Comparison of ENCODE assay signal across 1 cellular context in the genomic region with DNA sequence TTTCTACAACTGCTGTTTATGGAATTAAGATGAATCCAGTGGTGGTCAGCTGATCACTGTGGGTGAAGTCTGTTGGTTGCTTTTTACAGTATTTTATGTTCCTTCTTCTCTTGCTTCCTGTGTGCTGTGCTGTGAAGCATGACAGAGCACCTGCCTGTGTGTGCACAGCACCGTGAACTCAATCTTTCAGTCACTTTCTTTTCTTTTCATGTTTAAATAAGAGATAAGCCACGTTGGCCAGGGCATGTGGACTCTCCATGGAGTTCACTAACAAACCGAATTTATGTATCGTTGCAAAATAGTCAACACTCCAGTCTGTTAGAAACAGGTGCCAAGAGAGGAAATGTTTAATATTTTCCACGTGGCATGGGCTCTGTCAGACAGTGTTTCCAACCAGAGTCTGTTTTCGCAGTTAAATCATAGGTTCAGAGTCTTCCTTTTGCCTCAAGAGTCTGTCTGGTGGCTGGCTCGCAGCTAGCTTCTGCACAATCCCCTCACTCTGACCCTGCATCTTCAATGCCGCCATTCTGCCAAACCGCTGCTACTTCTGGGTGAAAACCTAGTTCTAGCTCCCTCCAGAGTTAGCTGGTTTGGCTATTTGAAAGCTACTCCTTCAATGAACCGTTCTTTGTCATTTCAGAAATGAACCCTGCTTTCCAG.
TF ChIP-seq lines count a peak whose summit lies in the region.

No MANE protein-coding gene starts in this region.

TF ChIP-seq in HepG2, 621 proteins besides CTCF, POLR2A, EP300 and RAD21 (continued from another document and continues in another):
- TF ChIP-seq, protein P1, sequence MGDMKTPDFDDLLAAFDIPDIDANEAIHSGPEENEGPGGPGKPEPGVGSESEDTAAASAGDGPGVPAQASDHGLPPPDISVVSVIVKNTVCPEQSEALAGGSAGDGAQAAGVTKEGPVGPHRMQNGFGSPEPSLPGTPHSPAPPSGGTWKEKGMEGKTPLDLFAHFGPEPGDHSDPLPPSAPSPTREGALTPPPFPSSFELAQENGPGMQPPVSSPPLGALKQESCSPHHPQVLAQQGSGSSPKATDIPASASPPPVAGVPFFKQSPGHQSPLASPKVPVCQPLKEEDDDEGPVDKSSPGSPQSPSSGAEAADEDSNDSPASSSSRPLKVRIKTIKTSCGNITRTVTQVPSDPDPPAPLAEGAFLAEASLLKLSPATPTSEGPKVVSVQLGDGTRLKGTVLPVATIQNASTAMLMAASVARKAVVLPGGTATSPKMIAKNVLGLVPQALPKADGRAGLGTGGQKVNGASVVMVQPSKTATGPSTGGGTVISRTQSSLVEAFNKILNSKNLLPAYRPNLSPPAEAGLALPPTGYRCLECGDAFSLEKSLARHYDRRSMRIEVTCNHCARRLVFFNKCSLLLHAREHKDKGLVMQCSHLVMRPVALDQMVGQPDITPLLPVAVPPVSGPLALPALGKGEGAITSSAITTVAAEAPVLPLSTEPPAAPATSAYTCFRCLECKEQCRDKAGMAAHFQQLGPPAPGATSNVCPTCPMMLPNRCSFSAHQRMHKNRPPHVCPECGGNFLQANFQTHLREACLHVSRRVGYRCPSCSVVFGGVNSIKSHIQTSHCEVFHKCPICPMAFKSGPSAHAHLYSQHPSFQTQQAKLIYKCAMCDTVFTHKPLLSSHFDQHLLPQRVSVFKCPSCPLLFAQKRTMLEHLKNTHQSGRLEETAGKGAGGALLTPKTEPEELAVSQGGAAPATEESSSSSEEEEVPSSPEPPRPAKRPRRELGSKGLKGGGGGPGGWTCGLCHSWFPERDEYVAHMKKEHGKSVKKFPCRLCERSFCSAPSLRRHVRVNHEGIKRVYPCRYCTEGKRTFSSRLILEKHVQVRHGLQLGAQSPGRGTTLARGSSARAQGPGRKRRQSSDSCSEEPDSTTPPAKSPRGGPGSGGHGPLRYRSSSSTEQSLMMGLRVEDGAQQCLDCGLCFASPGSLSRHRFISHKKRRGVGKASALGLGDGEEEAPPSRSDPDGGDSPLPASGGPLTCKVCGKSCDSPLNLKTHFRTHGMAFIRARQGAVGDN (CRISPR knock-in tag; IDR thresholded peaks at IDR 0.05), result peak; percentile 13; the same call in 1 of the 2 replicates
- TF ChIP-seq EED (CRISPR knock-in tag; IDR thresholded peaks at IDR 0.05) (no peak), NFKB2 (CRISPR knock-in tag; IDR thresholded peaks at IDR 0.05; ENCODE audit: borderline replicate concordance) (0 out of 2 replicates have a peak, but pooled peaks have one; percentile 23), ZKSCAN5 (CRISPR knock-in tag; IDR thresholded peaks at IDR 0.05) (no peak), GATAD2A (CRISPR knock-in tag; IDR thresholded peaks at IDR 0.05) (peak; percentile 76), SMAD9 (CRISPR knock-in tag; IDR thresholded peaks at IDR 0.05) (no peak), HNRNPUL1 (IDR thresholded peaks at IDR 0.05; ENCODE audit: low read depth, low read length) (no peak), MYNN (CRISPR knock-in tag; IDR thresholded peaks at IDR 0.05; ENCODE audit: low read depth) (no peak), ZNF746 (CRISPR knock-in tag; IDR thresholded peaks at IDR 0.05) (no peak), HNRNPK (IDR thresholded peaks at IDR 0.05; ENCODE audit: low read depth, low read length, poor library complexity, severe bottlenecking) (no peak), ZNF816 (CRISPR knock-in tag; IDR thresholded peaks at IDR 0.05; ENCODE audit: borderline replicate concordance) (no peak), SMYD3 (CRISPR knock-in tag; IDR thresholded peaks at IDR 0.05) (no peak), SUZ12 (IDR thresholded peaks at IDR 0.05; ENCODE audit: low read depth, low read length) (no peak), CEBPB (IDR thresholded peaks at IDR 0.05; ENCODE audit: borderline replicate concordance, low read depth, low read length) (peak; percentile 62; the same call in 1 of the 2 replicates), ZNF225 (CRISPR knock-in tag; IDR thresholded peaks at IDR 0.05) (no peak), ZNF839 (CRISPR knock-in tag; IDR thresholded peaks at IDR 0.05; ENCODE audit: borderline replicate concordance) (no peak), HNF4A (CRISPR knock-in tag; IDR thresholded peaks at IDR 0.05) (peak; percentile 63), ZNF83 (CRISPR knock-in tag; IDR thresholded peaks at IDR 0.05; ENCODE audit: borderline replicate concordance) (no peak), RNF2 (conservative IDR thresholded peaks at IDR 0.05; ENCODE audit: low read depth) (no peak), KLF9 (CRISPR knock-in tag; IDR thresholded peaks at IDR 0.05; ENCODE audit: low read depth) (no peak), RFX3 (CRISPR knock-in tag; IDR thresholded peaks at IDR 0.05) (no peak), ZNF660 (CRISPR knock-in tag; IDR thresholded peaks at IDR 0.05; ENCODE audit: borderline replicate concordance, low read depth) (no peak), DMAP1 (CRISPR knock-in tag; IDR thresholded peaks at IDR 0.05) (peak; percentile 85), ZNF713 (CRISPR knock-in tag; IDR thresholded peaks at IDR 0.05) (no peak), ZNF274 (CRISPR knock-in tag; IDR thresholded peaks at IDR 0.05) (no peak), KDM6A (CRISPR knock-in tag; IDR thresholded peaks at IDR 0.05; ENCODE audit: low read depth) (0 out of 2 replicates have a peak, but pooled peaks have one; percentile 10), ZNF614 (CRISPR knock-in tag; IDR thresholded peaks at IDR 0.05; ENCODE audit: borderline replicate concordance) (no peak), GLI4 (CRISPR knock-in tag; IDR thresholded peaks at IDR 0.05; ENCODE audit: borderline replicate concordance) (no peak), SMARCC2 (IDR thresholded peaks at IDR 0.05) (no peak), BORCS8-MEF2B (CRISPR knock-in tag; IDR thresholded peaks at IDR 0.05) (no peak; the same call in 1 of the 2 replicates), NFE2 (CRISPR knock-in tag; IDR thresholded peaks at IDR 0.05) (no peak), FOSL2 (CRISPR knock-in tag; IDR thresholded peaks at IDR 0.05) (peak; percentile 44; the same call in 1 of the 2 replicates), ZNF747 (CRISPR knock-in tag; IDR thresholded peaks at IDR 0.05; ENCODE audit: borderline replicate concordance) (no peak), SAFB2 (CRISPR knock-in tag; IDR thresholded peaks at IDR 0.05; ENCODE audit: borderline replicate concordance, low read depth) (no peak), NR2F2 (IDR thresholded peaks at IDR 0.05; ENCODE audit: borderline replicate concordance, low read depth) (no peak; the same call in 1 of the 2 replicates), HOXA7 (CRISPR knock-in tag; IDR thresholded peaks at IDR 0.05) (no peak), ETV5 (CRISPR knock-in tag; IDR thresholded peaks at IDR 0.05; ENCODE audit: borderline replicate concordance) (peak; percentile 65; the same call in 1 of the 2 replicates), DPF2 (CRISPR knock-in tag; IDR thresholded peaks at IDR 0.05; ENCODE audit: borderline replicate concordance, low read depth) (0 out of 2 replicates have a peak, but pooled peaks have one; percentile 33)
- TF ChIP-seq, protein P2, sequence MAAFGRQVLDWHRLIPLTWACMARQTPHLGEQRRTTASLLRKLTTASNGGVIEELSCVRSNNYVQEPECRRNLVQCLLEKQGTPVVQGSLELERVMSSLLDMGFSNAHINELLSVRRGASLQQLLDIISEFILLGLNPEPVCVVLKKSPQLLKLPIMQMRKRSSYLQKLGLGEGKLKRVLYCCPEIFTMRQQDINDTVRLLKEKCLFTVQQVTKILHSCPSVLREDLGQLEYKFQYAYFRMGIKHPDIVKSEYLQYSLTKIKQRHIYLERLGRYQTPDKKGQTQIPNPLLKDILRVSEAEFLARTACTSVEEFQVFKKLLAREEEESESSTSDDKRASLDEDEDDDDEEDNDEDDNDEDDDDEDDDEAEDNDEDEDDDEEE (CRISPR knock-in tag; IDR thresholded peaks at IDR 0.05), result no peak
- TF ChIP-seq, protein P3, sequence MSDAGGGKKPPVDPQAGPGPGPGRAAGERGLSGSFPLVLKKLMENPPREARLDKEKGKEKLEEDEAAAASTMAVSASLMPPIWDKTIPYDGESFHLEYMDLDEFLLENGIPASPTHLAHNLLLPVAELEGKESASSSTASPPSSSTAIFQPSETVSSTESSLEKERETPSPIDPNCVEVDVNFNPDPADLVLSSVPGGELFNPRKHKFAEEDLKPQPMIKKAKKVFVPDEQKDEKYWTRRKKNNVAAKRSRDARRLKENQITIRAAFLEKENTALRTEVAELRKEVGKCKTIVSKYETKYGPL (CRISPR knock-in tag; IDR thresholded peaks at IDR 0.05), result no peak
- TF ChIP-seq, protein P4, sequence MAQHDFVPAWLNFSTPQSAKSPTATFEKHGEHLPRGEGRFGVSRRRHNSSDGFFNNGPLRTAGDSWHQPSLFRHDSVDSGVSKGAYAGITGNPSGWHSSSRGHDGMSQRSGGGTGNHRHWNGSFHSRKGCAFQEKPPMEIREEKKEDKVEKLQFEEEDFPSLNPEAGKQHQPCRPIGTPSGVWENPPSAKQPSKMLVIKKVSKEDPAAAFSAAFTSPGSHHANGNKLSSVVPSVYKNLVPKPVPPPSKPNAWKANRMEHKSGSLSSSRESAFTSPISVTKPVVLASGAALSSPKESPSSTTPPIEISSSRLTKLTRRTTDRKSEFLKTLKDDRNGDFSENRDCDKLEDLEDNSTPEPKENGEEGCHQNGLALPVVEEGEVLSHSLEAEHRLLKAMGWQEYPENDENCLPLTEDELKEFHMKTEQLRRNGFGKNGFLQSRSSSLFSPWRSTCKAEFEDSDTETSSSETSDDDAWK (CRISPR knock-in tag; IDR thresholded peaks at IDR 0.05), result no peak
- TF ChIP-seq, protein P5, sequence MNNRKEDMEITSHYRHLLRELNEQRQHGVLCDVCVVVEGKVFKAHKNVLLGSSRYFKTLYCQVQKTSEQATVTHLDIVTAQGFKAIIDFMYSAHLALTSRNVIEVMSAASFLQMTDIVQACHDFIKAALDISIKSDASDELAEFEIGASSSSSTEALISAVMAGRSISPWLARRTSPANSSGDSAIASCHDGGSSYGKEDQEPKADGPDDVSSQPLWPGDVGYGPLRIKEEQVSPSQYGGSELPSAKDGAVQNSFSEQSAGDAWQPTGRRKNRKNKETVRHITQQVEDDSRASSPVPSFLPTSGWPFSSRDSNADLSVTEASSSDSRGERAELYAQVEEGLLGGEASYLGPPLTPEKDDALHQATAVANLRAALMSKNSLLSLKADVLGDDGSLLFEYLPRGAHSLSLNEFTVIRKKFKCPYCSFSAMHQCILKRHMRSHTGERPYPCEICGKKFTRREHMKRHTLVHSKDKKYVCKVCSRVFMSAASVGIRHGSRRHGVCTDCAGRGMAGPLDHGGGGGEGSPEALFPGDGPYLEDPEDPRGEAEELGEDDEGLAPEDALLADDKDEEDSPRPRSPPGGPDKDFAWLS (CRISPR knock-in tag; IDR thresholded peaks at IDR 0.05; ENCODE audit: borderline replicate concordance), result no peak
- TF ChIP-seq, protein P6, sequence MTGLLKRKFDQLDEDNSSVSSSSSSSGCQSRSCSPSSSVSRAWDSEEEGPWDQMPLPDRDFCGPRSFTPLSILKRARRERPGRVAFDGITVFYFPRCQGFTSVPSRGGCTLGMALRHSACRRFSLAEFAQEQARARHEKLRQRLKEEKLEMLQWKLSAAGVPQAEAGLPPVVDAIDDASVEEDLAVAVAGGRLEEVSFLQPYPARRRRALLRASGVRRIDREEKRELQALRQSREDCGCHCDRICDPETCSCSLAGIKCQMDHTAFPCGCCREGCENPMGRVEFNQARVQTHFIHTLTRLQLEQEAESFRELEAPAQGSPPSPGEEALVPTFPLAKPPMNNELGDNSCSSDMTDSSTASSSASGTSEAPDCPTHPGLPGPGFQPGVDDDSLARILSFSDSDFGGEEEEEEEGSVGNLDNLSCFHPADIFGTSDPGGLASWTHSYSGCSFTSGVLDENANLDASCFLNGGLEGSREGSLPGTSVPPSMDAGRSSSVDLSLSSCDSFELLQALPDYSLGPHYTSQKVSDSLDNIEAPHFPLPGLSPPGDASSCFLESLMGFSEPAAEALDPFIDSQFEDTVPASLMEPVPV (CRISPR knock-in tag; IDR thresholded peaks at IDR 0.05), result 0 out of 2 replicates have a peak, but pooled peaks have one; percentile 62
- TF ChIP-seq, protein P7, sequence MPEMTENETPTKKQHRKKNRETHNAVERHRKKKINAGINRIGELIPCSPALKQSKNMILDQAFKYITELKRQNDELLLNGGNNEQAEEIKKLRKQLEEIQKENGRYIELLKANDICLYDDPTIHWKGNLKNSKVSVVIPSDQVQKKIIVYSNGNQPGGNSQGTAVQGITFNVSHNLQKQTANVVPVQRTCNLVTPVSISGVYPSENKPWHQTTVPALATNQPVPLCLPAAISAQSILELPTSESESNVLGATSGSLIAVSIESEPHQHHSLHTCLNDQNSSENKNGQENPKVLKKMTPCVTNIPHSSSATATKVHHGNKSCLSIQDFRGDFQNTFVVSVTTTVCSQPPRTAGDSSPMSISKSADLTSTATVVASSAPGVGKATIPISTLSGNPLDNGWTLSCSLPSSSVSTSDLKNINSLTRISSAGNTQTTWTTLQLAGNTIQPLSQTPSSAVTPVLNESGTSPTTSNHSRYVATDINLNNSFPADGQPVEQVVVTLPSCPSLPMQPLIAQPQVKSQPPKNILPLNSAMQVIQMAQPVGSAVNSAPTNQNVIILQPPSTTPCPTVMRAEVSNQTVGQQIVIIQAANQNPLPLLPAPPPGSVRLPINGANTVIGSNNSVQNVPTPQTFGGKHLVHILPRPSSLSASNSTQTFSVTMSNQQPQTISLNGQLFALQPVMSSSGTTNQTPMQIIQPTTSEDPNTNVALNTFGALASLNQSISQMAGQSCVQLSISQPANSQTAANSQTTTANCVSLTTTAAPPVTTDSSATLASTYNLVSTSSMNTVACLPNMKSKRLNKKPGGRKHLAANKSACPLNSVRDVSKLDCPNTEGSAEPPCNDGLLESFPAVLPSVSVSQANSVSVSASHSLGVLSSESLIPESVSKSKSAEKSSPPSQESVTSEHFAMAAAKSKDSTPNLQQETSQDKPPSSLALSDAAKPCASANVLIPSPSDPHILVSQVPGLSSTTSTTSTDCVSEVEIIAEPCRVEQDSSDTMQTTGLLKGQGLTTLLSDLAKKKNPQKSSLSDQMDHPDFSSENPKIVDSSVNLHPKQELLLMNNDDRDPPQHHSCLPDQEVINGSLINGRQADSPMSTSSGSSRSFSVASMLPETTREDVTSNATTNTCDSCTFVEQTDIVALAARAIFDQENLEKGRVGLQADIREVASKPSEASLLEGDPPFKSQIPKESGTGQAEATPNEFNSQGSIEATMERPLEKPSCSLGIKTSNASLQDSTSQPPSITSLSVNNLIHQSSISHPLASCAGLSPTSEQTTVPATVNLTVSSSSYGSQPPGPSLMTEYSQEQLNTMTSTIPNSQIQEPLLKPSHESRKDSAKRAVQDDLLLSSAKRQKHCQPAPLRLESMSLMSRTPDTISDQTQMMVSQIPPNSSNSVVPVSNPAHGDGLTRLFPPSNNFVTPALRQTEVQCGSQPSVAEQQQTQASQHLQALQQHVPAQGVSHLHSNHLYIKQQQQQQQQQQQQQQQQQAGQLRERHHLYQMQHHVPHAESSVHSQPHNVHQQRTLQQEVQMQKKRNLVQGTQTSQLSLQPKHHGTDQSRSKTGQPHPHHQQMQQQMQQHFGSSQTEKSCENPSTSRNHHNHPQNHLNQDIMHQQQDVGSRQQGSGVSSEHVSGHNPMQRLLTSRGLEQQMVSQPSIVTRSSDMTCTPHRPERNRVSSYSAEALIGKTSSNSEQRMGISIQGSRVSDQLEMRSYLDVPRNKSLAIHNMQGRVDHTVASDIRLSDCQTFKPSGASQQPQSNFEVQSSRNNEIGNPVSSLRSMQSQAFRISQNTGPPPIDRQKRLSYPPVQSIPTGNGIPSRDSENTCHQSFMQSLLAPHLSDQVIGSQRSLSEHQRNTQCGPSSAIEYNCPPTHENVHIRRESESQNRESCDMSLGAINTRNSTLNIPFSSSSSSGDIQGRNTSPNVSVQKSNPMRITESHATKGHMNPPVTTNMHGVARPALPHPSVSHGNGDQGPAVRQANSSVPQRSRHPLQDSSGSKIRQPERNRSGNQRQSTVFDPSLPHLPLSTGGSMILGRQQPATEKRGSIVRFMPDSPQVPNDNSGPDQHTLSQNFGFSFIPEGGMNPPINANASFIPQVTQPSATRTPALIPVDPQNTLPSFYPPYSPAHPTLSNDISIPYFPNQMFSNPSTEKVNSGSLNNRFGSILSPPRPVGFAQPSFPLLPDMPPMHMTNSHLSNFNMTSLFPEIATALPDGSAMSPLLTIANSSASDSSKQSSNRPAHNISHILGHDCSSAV (CRISPR knock-in tag; IDR thresholded peaks at IDR 0.05; ENCODE audit: borderline replicate concordance), result no peak
